10 cellular contexts compared by ENCODE assay signal in genomic region chr2:236562434-236562833, GRCh38. TPM values are rescaled to one million over a fixed set of nuclear protein-coding genes. Genes with fewer than 3 reads are reported as not detected.
DNase-seq lines count a peak whose midpoint lies in the region; ATAC-seq and TF ChIP-seq lines count a peak whose summit lies in the region.
"Had no signal": no experiment of that assay in that cellular context is flagged by ENCODE, and none has a peak within 500 bp of the region (broad histone marks: within the 10 kb centered on the region; RNA-seq: fewer than 3 reads in every experiment).

No MANE protein-coding gene starts in this region.

- in situ Hi-C loops in SK-MEL-5 (cut with HindIII; ENCODE audit: low pct_unique_long_range_greater_than_20kb, low sequenced_read_pairs) = no loop called here

- CTCF ChIA-PET in activated naive CD4-positive, alpha-beta T cell treated with anti-CD3 and anti-CD28 coated beads, Interleukin-2, amount 10 ng/mL, durations not matched to agents 7 days and 5 days (lab: Charles Lee) = no interaction called here

- no peak overlapping the region for H2AFZ ChIP-seq in GM23338

- intact Hi-C loops in stomach (cut with DNase I; ENCODE audit: low total_unique reads) = no loop called here

- no peaks in the 10 kb centered on the region for H3K9me3 Mint-ChIP-seq in GM23338
- H3K9me3 Mint-ChIP-seq in activated naive CD4-positive, alpha-beta T cell treated with anti-CD3 and anti-CD28 coated beads, Interleukin-2, amount 10 ng/mL, durations not matched to agents 7 days and 5 days = no peaks in the 10 kb centered on the region

- H3K4me3 ChIP-seq in GM23338 (no peak overlapping the region), stomach (no peak overlapping the region)

- peaks cover 16% of the 10 kb centered on the region for H3K27me3 Mint-ChIP-seq in GM23338 (ENCODE audit: insufficient read depth, low read depth, poor library complexity)
- H3K27me3 Mint-ChIP-seq in activated naive CD4-positive, alpha-beta T cell treated with anti-CD3 and anti-CD28 coated beads, Interleukin-2, amount 10 ng/mL, durations not matched to agents 7 days and 5 days = peaks cover 15% of the 10 kb centered on the region

- H3K4me1 Mint-ChIP-seq in GM23338 = peaks cover 25% of the 10 kb centered on the region
- peaks cover 31% of the 10 kb centered on the region for H3K4me1 Mint-ChIP-seq in activated naive CD4-positive, alpha-beta T cell treated with anti-CD3 and anti-CD28 coated beads, Interleukin-2, amount 10 ng/mL, durations not matched to agents 7 days and 5 days

- ATAC-seq in GM23338 = peak; percentile 51; the same call in 2 of the 3 replicates

- H3F3A ChIP-seq in GM23338 (replicated peaks; ENCODE audit: low read depth) = 0 out of 2 replicates have a peak, but pooled peaks cover 3% of the 10 kb centered on the region

- H3K4me3 Mint-ChIP-seq in GM23338 = no peak overlapping the region
- no peak overlapping the region for H3K4me3 Mint-ChIP-seq in activated naive CD4-positive, alpha-beta T cell treated with anti-CD3 and anti-CD28 coated beads, Interleukin-2, amount 10 ng/mL, durations not matched to agents 7 days and 5 days

- peaks cover 7% of the 10 kb centered on the region for H3K27me3 ChIP-seq in GM23338 (ENCODE audit: insufficient read depth)
- peaks cover 0 to 5% (median 0%) of the 10 kb centered on the region in 3 donors for H3K27me3 ChIP-seq in stomach

- no peaks in the 10 kb centered on the region for H4K20me1 ChIP-seq in GM23338 (replicated peaks; ENCODE audit: insufficient read depth)

- no peaks in the 10 kb centered on the region for H3K36me3 ChIP-seq in GM23338 (ENCODE audit: insufficient read depth)
- no peaks in the 10 kb centered on the region for H3K36me3 ChIP-seq in stomach

- no peak for TF ChIP-seq POLR2A in stomach (IDR thresholded peaks at IDR 0.05)

- DNase-seq in GM23338 (ENCODE audit: low spot score) (peak; percentile 55), SK-MEL-5 (ENCODE audit: low read depth, low spot score) (peak; percentile 40), glomerular visceral epithelial cell (ENCODE audit: extremely low spot score) (peak; percentile 18), stomach (no peak), HUDEP-2 (lab: John Stamatoyannopoulos, UW; ENCODE audit: unreplicated experiment in 76 of 76) (no peak)
- no peak for DNase-seq in activated naive CD4-positive, alpha-beta T cell (lab: John Stamatoyannopoulos, UW)
- no peak for DNase-seq in activated naive CD4-positive, alpha-beta T cell treated with anti-CD3 and anti-CD28 coated beads, Interleukin-2, amount 10 ng/mL, durations not matched to agents 7 days and 5 days
- DNase-seq in activated CD8-positive, alpha-beta memory T cell treated with anti-CD3 and anti-CD28 coated beads for 24 hours = no peak
- DNase-seq: midbrain, NCI-H146 had no signal

- H3K9me3 ChIP-seq in stomach = no peaks in the 10 kb centered on the region

- 69 to 82% (median 75%) methylated on average over 5 of the region's 5 CpGs for WGBS in stomach, 5 donors

- H3K4me1 ChIP-seq in GM23338 (ENCODE audit: insufficient read depth) = peaks cover 7% of the 10 kb centered on the region; the same call in 1 of the 2 replicates
- peaks cover 3 to 15% (median 10%) of the 10 kb centered on the region in 4 donors for H3K4me1 ChIP-seq in stomach

- 0 out of 2 replicates have a peak, but pooled peaks cover 6% of the 10 kb centered on the region for H3K9me2 ChIP-seq in GM23338 (ENCODE audit: insufficient read depth)

- H3K27ac ChIP-seq in GM23338 (ENCODE audit: low read depth) (no peak overlapping the region), stomach (no peak overlapping the region)

- no peaks in the 10 kb centered on the region; the same call in 2 of the 3 replicates for H3K36me3 Mint-ChIP-seq in GM23338 (ENCODE audit: low read depth)
- peaks cover 36% of the 10 kb centered on the region for H3K36me3 Mint-ChIP-seq in activated naive CD4-positive, alpha-beta T cell treated with anti-CD3 and anti-CD28 coated beads, Interleukin-2, amount 10 ng/mL, durations not matched to agents 7 days and 5 days

- TF ChIP-seq CTCF in GM23338 (conservative IDR thresholded peaks at IDR 0.05; ENCODE audit: low read depth in 2 of 2) = peak; percentile 74 to 81
- peak in 5 of 7 experiments; percentile 19 to 71 (median 55) for TF ChIP-seq CTCF in stomach (IDR thresholded peaks at IDR 0.05)

- no peak overlapping the region for H3K4me2 ChIP-seq in GM23338

- no peak for TF ChIP-seq EP300 in stomach (IDR thresholded peaks at IDR 0.05)

- H3K27ac Mint-ChIP-seq in GM23338 = no peak overlapping the region
- H3K27ac Mint-ChIP-seq in activated naive CD4-positive, alpha-beta T cell treated with anti-CD3 and anti-CD28 coated beads, Interleukin-2, amount 10 ng/mL, durations not matched to agents 7 days and 5 days = no peak overlapping the region

- H3K79me2 ChIP-seq in GM23338 (replicated peaks; ENCODE audit: insufficient read depth) = no peaks in the 10 kb centered on the region

TF ChIP-seq in GM23338, 12 proteins besides CTCF, POLR2A, EP300 and RAD21 (continues in another document):
- TF ChIP-seq NANOG (IDR thresholded peaks at IDR 0.05; ENCODE audit: borderline replicate concordance) (no peak), ZNF462 (CRISPR knock-in tag; IDR thresholded peaks at IDR 0.05) (no peak)

RNA-seq across cellular contexts. Expression of gene ACKR3, which starts 7.2 kb away (rescaled TPM):
- 3.0 and 3.1 TPM in 2 replicates for total RNA-seq in GM23338 (2014; rRNA removed; shearing (Covaris generic))
- 0.57 and 1.0 TPM in 2 replicates for polyA plus RNA-seq in GM23338 (2016; fragmentation: Nextera tagmentation; extraction: Ambion mirVana)
- not detected in 2 replicates for total RNA-seq in SK-MEL-5 (2014; rRNA removed; shearing (Covaris generic))
- polyA plus RNA-seq in SK-MEL-5 (2015; cell fraction: cytosol; rRNA removed) = not detected in 2 replicates
- polyA plus RNA-seq in SK-MEL-5 (2015; cell fraction: nucleus; rRNA removed) = not detected in 2 replicates
- total RNA-seq in stomach = 10 to 100 TPM in 4 of 5 donors, 1 to 10 TPM in 1; 5.2 to 35.0 (median 15.1) TPM
- 1 to 10 TPM; 5.0 to 7.3 (median 5.8) TPM for polyA plus RNA-seq in stomach

Comparison
In these comparisons a context has a peak if more than half of its experiments do, and no peak if none do; other contexts are left out.
1. DNase-seq: peak in GM23338 (single experiment), SK-MEL-5 (single experiment) and glomerular visceral epithelial cell (single experiment); none in stomach (single experiment), activated naive CD4-positive, alpha-beta T cell (0 of 4), activated naive CD4-positive, alpha-beta T cell treated with anti-CD3 and anti-CD28 coated beads, Interleukin-2, amount 10 ng/mL, durations not matched to agents 7 days and 5 days (single experiment), activated CD8-positive, alpha-beta memory T cell treated with anti-CD3 and anti-CD28 coated beads for 24 hours (single experiment) and HUDEP-2 (0 of 76).